In genomic region chr1:58946390-58946789, GRCh38 we compare ENCODE assay signal across 29 cellular contexts.
"Had no signal": no experiment of that assay in that cellular context is flagged by ENCODE, and none has a peak within 500 bp of the region (broad histone marks: within the 10 kb centered on the region; RNA-seq: fewer than 3 reads in every experiment).

No MANE protein-coding gene starts in this region.

- FAIRE-seq: urothelium cell line had no signal

- H3K4me3 Mint-ChIP-seq: stimulated activated effector memory CD8-positive, alpha-beta T cell treated with anti-CD3 and anti-CD28 coated beads, Interleukin-12 subunit alpha, Interleukin-12 subunit beta, amount 100 ng/mL, for 72 hours; stimulated activated memory B cell treated with anti-CD40 and anti-IgM and Interleukin-4, amounts not matched to agents 10 μg/mL and 1 μg/mL and 100 μg/mL, for 72 hours; stimulated activated naive B cell treated with anti-CD40 and anti-IgM and Interleukin-4, amounts not matched to agents 10 μg/mL and 1 μg/mL and 100 μg/mL, for 72 hours; stimulated activated naive CD8-positive, alpha-beta T cell treated with anti-CD3 and anti-CD28 coated beads, Interleukin-15, amount 100 ng/mL, for 72 hours; stimulated activated naive CD8-positive, alpha-beta T cell treated with anti-CD3 and anti-CD28 coated beads, Interleukin-15, Interleukin-2, amounts not matched to agents 100 ng/mL and 50 ng/mL, for 24 hours; type B pancreatic cell had no signal

- H3K27ac ChIP-seq: stomach, suprapubic skin, testis, thoracic aorta, thyroid gland, tibial artery, tibial nerve, transverse colon, upper lobe of left lung, upper lobe of right lung, uterus, vagina had no signal

- H3K27ac Mint-ChIP-seq: stimulated activated effector memory CD8-positive, alpha-beta T cell treated with anti-CD3 and anti-CD28 coated beads, Interleukin-12 subunit alpha, Interleukin-12 subunit beta, amount 100 ng/mL, for 72 hours; stimulated activated memory B cell treated with anti-CD40 and anti-IgM and Interleukin-4, amounts not matched to agents 10 μg/mL and 1 μg/mL and 100 μg/mL, for 72 hours; stimulated activated naive B cell treated with anti-CD40 and anti-IgM and Interleukin-4, amounts not matched to agents 10 μg/mL and 1 μg/mL and 100 μg/mL, for 72 hours; stimulated activated naive CD8-positive, alpha-beta T cell treated with anti-CD3 and anti-CD28 coated beads, Interleukin-15, amount 100 ng/mL, for 72 hours; stimulated activated naive CD8-positive, alpha-beta T cell treated with anti-CD3 and anti-CD28 coated beads, Interleukin-15, Interleukin-2, amounts not matched to agents 100 ng/mL and 50 ng/mL, for 24 hours; type B pancreatic cell had no signal

- H3K36me3 Mint-ChIP-seq: stimulated activated effector memory CD8-positive, alpha-beta T cell treated with anti-CD3 and anti-CD28 coated beads, Interleukin-12 subunit alpha, Interleukin-12 subunit beta, amount 100 ng/mL, for 72 hours; stimulated activated memory B cell treated with anti-CD40 and anti-IgM and Interleukin-4, amounts not matched to agents 10 μg/mL and 1 μg/mL and 100 μg/mL, for 72 hours; stimulated activated naive B cell treated with anti-CD40 and anti-IgM and Interleukin-4, amounts not matched to agents 10 μg/mL and 1 μg/mL and 100 μg/mL, for 72 hours; type B pancreatic cell had no signal

- H3K4me1 ChIP-seq: testis, tibial artery, uterus had no signal

- DNase-seq: stimulated activated CD4-positive, alpha-beta T cell treated with anti-CD3 and anti-CD28 coated beads, Interleukin-2, amount 100 ng/mL, for 48 hours; stimulated activated CD4-positive, alpha-beta T cell treated with anti-CD3 and anti-CD28 coated beads, Interleukin-4, amount 100 ng/mL, for 1 hour; stimulated activated CD4-positive, alpha-beta T cell treated with anti-CD3 and anti-CD28 coated beads, Interleukin-4, amount 100 ng/mL, for 24 hours; stimulated activated CD4-positive, alpha-beta T cell treated with anti-CD3 and anti-CD28 coated beads, Interleukin-4, amount 100 ng/mL, for 4 hours; stimulated activated CD8-positive, alpha-beta memory T cell treated with anti-CD3 and anti-CD28 coated beads, Interleukin-4, amount 100 ng/mL, for 48 hours; stimulated activated naive B cell treated with anti-CD40 and anti-IgM and Interleukin-4, amounts not matched to agents 10 μg/mL and 1 μg/mL and 100 μg/mL, for 72 hours; stimulated activated naive CD4-positive, alpha-beta T cell; stimulated activated naive CD4-positive, alpha-beta T cell treated with Interleukin-2 at 50 U/mL for 16 hours; stimulated activated naive CD8-positive, alpha-beta T cell treated with anti-CD3 and anti-CD28 coated beads, Interleukin-15, amount 100 ng/mL, for 72 hours; stimulated activated naive CD8-positive, alpha-beta T cell treated with anti-CD3 and anti-CD28 coated beads, Interleukin-15, Interleukin-2, amounts not matched to agents 100 U/mL and 50 U/mL, for 24 hours; stomach; substantia nigra; testis; thyroid gland; tibial artery; transverse colon; trophoblast cell; upper lobe of left lung; upper lobe of right lung; uterus had no signal

- H3K4me3 ChIP-seq: stomach, suprapubic skin, testis, thoracic aorta, thyroid gland, tibial artery, tibial nerve, transverse colon, upper lobe of left lung, upper lobe of right lung, uterus, vagina had no signal

- H3K27me3 Mint-ChIP-seq: stimulated activated memory B cell treated with anti-CD40 and anti-IgM and Interleukin-4, amounts not matched to agents 10 μg/mL and 1 μg/mL and 100 μg/mL, for 72 hours; stimulated activated naive B cell treated with anti-CD40 and anti-IgM and Interleukin-4, amounts not matched to agents 10 μg/mL and 1 μg/mL and 100 μg/mL, for 72 hours; stimulated activated naive CD8-positive, alpha-beta T cell treated with anti-CD3 and anti-CD28 coated beads, Interleukin-15, amount 100 ng/mL, for 72 hours; stimulated activated naive CD8-positive, alpha-beta T cell treated with anti-CD3 and anti-CD28 coated beads, Interleukin-15, Interleukin-2, amounts not matched to agents 100 ng/mL and 50 ng/mL, for 24 hours; type B pancreatic cell had no signal

- H3K36me3 ChIP-seq: stomach, suprapubic skin, thoracic aorta, thyroid gland, tibial artery, tibial nerve, transverse colon, upper lobe of left lung, upper lobe of right lung, uterus, vagina had no signal

- ATAC-seq: stimulated activated effector memory CD8-positive, alpha-beta T cell treated with anti-CD3 and anti-CD28 coated beads, Interleukin-12 subunit alpha, Interleukin-12 subunit beta, amount 100 ng/mL, for 72 hours; stimulated activated memory B cell treated with anti-CD40 and anti-IgM and Interleukin-4, amounts not matched to agents 10 μg/mL and 1 μg/mL and 100 μg/mL, for 72 hours; stimulated activated naive B cell treated with anti-CD40 and anti-IgM and Interleukin-4, amounts not matched to agents 10 μg/mL and 1 μg/mL and 100 μg/mL, for 72 hours; stimulated activated naive CD8-positive, alpha-beta T cell treated with anti-CD3 and anti-CD28 coated beads, Interleukin-15, amount 100 ng/mL, for 72 hours; stimulated activated naive CD8-positive, alpha-beta T cell treated with anti-CD3 and anti-CD28 coated beads, Interleukin-15, Interleukin-2, amounts not matched to agents 100 U/mL and 50 U/mL, for 24 hours; upper lobe of right lung had no signal

- H3K9me3 ChIP-seq: stomach, suprapubic skin, testis, thoracic aorta, thyroid gland, tibial artery, tibial nerve, transverse colon, upper lobe of left lung, upper lobe of right lung, uterus, vagina had no signal

- H3K9me3 Mint-ChIP-seq: stimulated activated effector memory CD8-positive, alpha-beta T cell treated with anti-CD3 and anti-CD28 coated beads, Interleukin-12 subunit alpha, Interleukin-12 subunit beta, amount 100 ng/mL, for 72 hours; stimulated activated memory B cell treated with anti-CD40 and anti-IgM and Interleukin-4, amounts not matched to agents 10 μg/mL and 1 μg/mL and 100 μg/mL, for 72 hours; type B pancreatic cell had no signal

- H3K27me3 ChIP-seq: stomach, suprapubic skin, testis, thyroid gland, tibial artery, tibial nerve, transverse colon, upper lobe of left lung, upper lobe of right lung, uterus, vagina had no signal
